ENCODE assay signal across 10 cellular contexts in genomic region chrX:49271341-49271740, GRCh38. TPM values are rescaled to one million over a fixed set of nuclear protein-coding genes. Genes with fewer than 3 reads are reported as not detected.
A peak's percentile ranks its signal among the peaks of the same experiment; 100 is the strongest.
DNase-seq lines count a peak whose midpoint lies in the region; ATAC-seq and TF ChIP-seq lines count a peak whose summit lies in the region.
"Had no signal": no experiment of that assay in that cellular context is flagged by ENCODE, and none has a peak within 500 bp of the region (broad histone marks: within the 10 kb centered on the region; RNA-seq: fewer than 3 reads in every experiment).

No MANE protein-coding gene starts in this region.

- peak overlapping the region; percentile 82 for H3K4me3 Mint-ChIP-seq in activated T-helper 2 cell treated with anti-CD3 and anti-CD28 coated beads, Interferon-gamma antibody, Interleukin-2, Interleukin-4, amounts not matched to agents 10 μg/mL and 5 μg/mL and 100 μg/mL, durations not matched to agents 14 hours and 24 hours and 36 hours (ENCODE audit: low read depth)
- H3K4me3 Mint-ChIP-seq in neural progenitor cell: peak overlapping the region; percentile 79

- no peak overlapping the region for H3K9ac ChIP-seq in neural progenitor cell

- no peak for DNase-seq in activated T-helper 2 cell treated with anti-CD3 and anti-CD28 coated beads, Interferon-gamma antibody, Interleukin-2, Interleukin-4, amounts not matched to agents 10 μg/mL and 5 μg/mL and 100 μg/mL, durations not matched to agents 14 hours and 24 hours and 36 hours (ENCODE audit: low spot score)
- no peak for DNase-seq in neural progenitor cell (ENCODE audit: low spot score)
- no peak for DNase-seq in NCI-H1694 (lab: John Stamatoyannopoulos, UW)
- DNase-seq in NOMO-1 (lab: John Stamatoyannopoulos, UW; ENCODE audit: unreplicated experiment in 2 of 2): no peak
- DNase-seq: dermis blood vessel endothelial cell, NCI-H1436, T-helper 9 cell had no signal

- H3K9me3 ChIP-seq in HEK293 (ENCODE audit: control insufficient read depth, insufficient read depth, low read depth, low read length) (no peaks in the 10 kb centered on the region), neural progenitor cell (ENCODE audit: low read depth) (no peaks in the 10 kb centered on the region)

- H3K4me2 ChIP-seq in neural progenitor cell: peak overlapping the region; percentile 76

- CTCF ChIA-PET in HEK293 (lab: Yijun Ruan, JAX): interaction anchor here (0.6 kb wide), 1 partner anchor 21 kb away, joined by 3 read pairs; no protein-coding TSS in a partner anchor

- POLR2A ChIA-PET in HEK293 (lab: Yijun Ruan, JAX): interaction anchor here (1.0 kb wide), 1 partner anchor 80 kb away, joined by 3 read pairs; no protein-coding TSS in a partner anchor

- intact Hi-C loops in activated T-helper 2 cell treated with anti-CD3 and anti-CD28 coated beads, Interferon-gamma antibody, Interleukin-2, Interleukin-4, amounts not matched to agents 10 μg/mL and 5 μg/mL and 100 μg/mL, durations not matched to agents 14 hours and 24 hours and 36 hours (cut with micrococcal nuclease): loop anchor here (5.0 kb wide), 1 partner anchor 334 kb away; no protein-coding TSS in a partner anchor

- no peak for ATAC-seq in GM19023 (IDR thresholded peaks at IDR 0.05; ENCODE audit: unreplicated experiment)

- H3K36me3 Mint-ChIP-seq in activated T-helper 2 cell treated with anti-CD3 and anti-CD28 coated beads, Interferon-gamma antibody, Interleukin-2, Interleukin-4, amounts not matched to agents 10 μg/mL and 5 μg/mL and 100 μg/mL, durations not matched to agents 14 hours and 24 hours and 36 hours (ENCODE audit: low read depth): peaks cover 42% of the 10 kb centered on the region
- peaks cover 4% of the 10 kb centered on the region for H3K36me3 Mint-ChIP-seq in neural progenitor cell

- peak overlapping the region; percentile 91 for H3K27ac Mint-ChIP-seq in activated T-helper 2 cell treated with anti-CD3 and anti-CD28 coated beads, Interferon-gamma antibody, Interleukin-2, Interleukin-4, amounts not matched to agents 10 μg/mL and 5 μg/mL and 100 μg/mL, durations not matched to agents 14 hours and 24 hours and 36 hours
- H3K27ac Mint-ChIP-seq in neural progenitor cell: peak overlapping the region; percentile 54

- H3K79me2 ChIP-seq in neural progenitor cell (ENCODE audit: low read depth): peaks cover 47% of the 10 kb centered on the region

- no peak overlapping the region for H3K27ac ChIP-seq in HEK293 (ENCODE audit: extremely low read depth, low read depth, low read length)
- no peak overlapping the region for H3K27ac ChIP-seq in neural progenitor cell

- H3K4me1 Mint-ChIP-seq in activated T-helper 2 cell treated with anti-CD3 and anti-CD28 coated beads, Interferon-gamma antibody, Interleukin-2, Interleukin-4, amounts not matched to agents 10 μg/mL and 5 μg/mL and 100 μg/mL, durations not matched to agents 14 hours and 24 hours and 36 hours (ENCODE audit: low read depth): peaks cover 56% of the 10 kb centered on the region
- H3K4me1 Mint-ChIP-seq in neural progenitor cell: peaks cover 17% of the 10 kb centered on the region

- H4K20me1 ChIP-seq in neural progenitor cell (ENCODE audit: low read depth): peaks cover 29% of the 10 kb centered on the region

- H3K4me1 ChIP-seq in HEK293 (ENCODE audit: control insufficient read depth, insufficient read depth, low read length) (no peaks in the 10 kb centered on the region; the same call in 1 of the 2 replicates), neural progenitor cell (peaks cover 7% of the 10 kb centered on the region)

- no peak overlapping the region for H2AFZ ChIP-seq in neural progenitor cell (replicated peaks)

- H3K4me3 ChIP-seq in HEK293 (ENCODE audit: low read depth, low read length) (no peak overlapping the region), neural progenitor cell (peak overlapping the region; percentile 62)

- H3F3A ChIP-seq in neural progenitor cell (ENCODE audit: low read depth): peaks cover 7% of the 10 kb centered on the region

- no peaks in the 10 kb centered on the region for H3K27me3 Mint-ChIP-seq in activated T-helper 2 cell treated with anti-CD3 and anti-CD28 coated beads, Interferon-gamma antibody, Interleukin-2, Interleukin-4, amounts not matched to agents 10 μg/mL and 5 μg/mL and 100 μg/mL, durations not matched to agents 14 hours and 24 hours and 36 hours (ENCODE audit: low read depth)
- peaks cover 13% of the 10 kb centered on the region for H3K27me3 Mint-ChIP-seq in neural progenitor cell (ENCODE audit: insufficient read depth, low read depth)

- no peaks in the 10 kb centered on the region for H3K27me3 ChIP-seq in neural progenitor cell

- peaks cover 0 to 3% of the 10 kb centered on the region in 2 experiments; a peak in 1 of 3 replicates for H3K36me3 ChIP-seq in HEK293 (ENCODE audit: control insufficient read depth in 2 of 2, insufficient read depth in 1 of 2, low read length in 2 of 2)
- H3K36me3 ChIP-seq in neural progenitor cell: no peaks in the 10 kb centered on the region

- no peaks in the 10 kb centered on the region for H3K9me3 Mint-ChIP-seq in activated T-helper 2 cell treated with anti-CD3 and anti-CD28 coated beads, Interferon-gamma antibody, Interleukin-2, Interleukin-4, amounts not matched to agents 10 μg/mL and 5 μg/mL and 100 μg/mL, durations not matched to agents 14 hours and 24 hours and 36 hours
- H3K9me3 Mint-ChIP-seq in neural progenitor cell: peaks cover 4% of the 10 kb centered on the region

- TF ChIP-seq CTCF in HEK293 (tag by site-specific recombination; IDR thresholded peaks at IDR 0.05) (no peak), neural progenitor cell (IDR thresholded peaks at IDR 0.05) (no peak)

TF ChIP-seq in HEK293, 187 proteins besides CTCF, POLR2A, EP300 and RAD21:
- TF ChIP-seq ZNF658 (tag by site-specific recombination; IDR thresholded peaks at IDR 0.05) (no peak), ZNF623 (tag by site-specific recombination; IDR thresholded peaks at IDR 0.05) (peak; percentile 98), ZNF248 (tag by site-specific recombination; IDR thresholded peaks at IDR 0.05) (no peak)

RNA-seq across cellular contexts. Expression of gene PPP1R3F, which starts 1.7 kb away (rescaled TPM):
- total RNA-seq in activated T-helper 2 cell treated with anti-CD3 and anti-CD28 coated beads, Interferon-gamma antibody, Interleukin-2, Interleukin-4, amounts not matched to agents 10 μg/mL and 5 μg/mL and 100 μg/mL, durations not matched to agents 14 hours and 24 hours and 36 hours: 7.9 and 10.1 TPM in 2 replicates
- 5.6 and 21.2 TPM in 2 replicates for total RNA-seq in neural progenitor cell (ENCODE audit: low replicate concordance)

RNA-seq across cellular contexts. Expression of gene FOXP3, which starts 6.8 kb away (rescaled TPM):
- 28.9 and 29.4 TPM in 2 replicates for total RNA-seq in activated T-helper 2 cell treated with anti-CD3 and anti-CD28 coated beads, Interferon-gamma antibody, Interleukin-2, Interleukin-4, amounts not matched to agents 10 μg/mL and 5 μg/mL and 100 μg/mL, durations not matched to agents 14 hours and 24 hours and 36 hours
- 0.19 TPM in 1 of 2 replicates, not detected in the other for total RNA-seq in neural progenitor cell (ENCODE audit: low replicate concordance)
- total RNA-seq: lung microvascular endothelial cell had no signal

RNA-seq across cellular contexts. Expression of gene GAGE10, which starts 32.1 kb away (rescaled TPM):
- not detected in 2 replicates for total RNA-seq in activated T-helper 2 cell treated with anti-CD3 and anti-CD28 coated beads, Interferon-gamma antibody, Interleukin-2, Interleukin-4, amounts not matched to agents 10 μg/mL and 5 μg/mL and 100 μg/mL, durations not matched to agents 14 hours and 24 hours and 36 hours
- not detected in 2 replicates for total RNA-seq in neural progenitor cell (ENCODE audit: low replicate concordance)
- total RNA-seq: dermis blood vessel endothelial cell, lung microvascular endothelial cell had no signal

RNA-seq across cellular contexts. Expression of gene CCDC22, which starts 36.1 kb away (rescaled TPM):
- 30.2 and 32.0 TPM in 2 replicates for total RNA-seq in activated T-helper 2 cell treated with anti-CD3 and anti-CD28 coated beads, Interferon-gamma antibody, Interleukin-2, Interleukin-4, amounts not matched to agents 10 μg/mL and 5 μg/mL and 100 μg/mL, durations not matched to agents 14 hours and 24 hours and 36 hours
- total RNA-seq in neural progenitor cell (ENCODE audit: low replicate concordance): 10.3 and 20.3 TPM in 2 replicates

RNA-seq across cellular contexts. Expression of gene CACNA1F, which starts 38.2 kb away (rescaled TPM):
- total RNA-seq in activated T-helper 2 cell treated with anti-CD3 and anti-CD28 coated beads, Interferon-gamma antibody, Interleukin-2, Interleukin-4, amounts not matched to agents 10 μg/mL and 5 μg/mL and 100 μg/mL, durations not matched to agents 14 hours and 24 hours and 36 hours: 0.23 and 0.32 TPM in 2 replicates
- 1.1 and 4.9 TPM in 2 replicates for total RNA-seq in neural progenitor cell (ENCODE audit: low replicate concordance)

Comparison
In these comparisons a context has a peak if more than half of its experiments do, and no peak if none do; other contexts are left out.
1. RNA of gene FOXP3, which starts 6.8 kb away (total RNA-seq): 28.9 to 29.4 TPM in activated T-helper 2 cell treated with anti-CD3 and anti-CD28 coated beads, Interferon-gamma antibody, Interleukin-2, Interleukin-4, amounts not matched to agents 10 μg/mL and 5 μg/mL and 100 μg/mL, durations not matched to agents 14 hours and 24 hours and 36 hours; 0.19 TPM in neural progenitor cell; every median in the first group is over 10 times any median in the second.